1 cellular context compared by ENCODE assay signal in the genomic region with DNA sequence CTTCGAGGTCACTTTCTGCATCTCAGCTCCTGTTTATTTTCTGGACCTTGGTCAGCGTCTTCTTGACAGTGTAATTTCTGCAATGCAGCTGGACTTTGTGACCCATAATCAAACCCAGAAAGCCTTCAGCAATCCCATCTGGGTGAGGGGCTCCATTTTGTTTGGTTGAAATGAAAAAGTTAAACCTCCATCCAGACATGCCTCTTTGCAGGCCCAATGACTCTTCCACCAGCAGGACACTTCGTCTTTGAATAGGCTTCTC.
A peak's percentile ranks its signal among the peaks of the same experiment; 100 is the strongest.
TF ChIP-seq lines count a peak whose summit lies in the region.

No MANE protein-coding gene starts in this region.

TF ChIP-seq in GM12878, 131 proteins besides CTCF, POLR2A, EP300 and RAD21:
- TF ChIP-seq, protein P1, sequence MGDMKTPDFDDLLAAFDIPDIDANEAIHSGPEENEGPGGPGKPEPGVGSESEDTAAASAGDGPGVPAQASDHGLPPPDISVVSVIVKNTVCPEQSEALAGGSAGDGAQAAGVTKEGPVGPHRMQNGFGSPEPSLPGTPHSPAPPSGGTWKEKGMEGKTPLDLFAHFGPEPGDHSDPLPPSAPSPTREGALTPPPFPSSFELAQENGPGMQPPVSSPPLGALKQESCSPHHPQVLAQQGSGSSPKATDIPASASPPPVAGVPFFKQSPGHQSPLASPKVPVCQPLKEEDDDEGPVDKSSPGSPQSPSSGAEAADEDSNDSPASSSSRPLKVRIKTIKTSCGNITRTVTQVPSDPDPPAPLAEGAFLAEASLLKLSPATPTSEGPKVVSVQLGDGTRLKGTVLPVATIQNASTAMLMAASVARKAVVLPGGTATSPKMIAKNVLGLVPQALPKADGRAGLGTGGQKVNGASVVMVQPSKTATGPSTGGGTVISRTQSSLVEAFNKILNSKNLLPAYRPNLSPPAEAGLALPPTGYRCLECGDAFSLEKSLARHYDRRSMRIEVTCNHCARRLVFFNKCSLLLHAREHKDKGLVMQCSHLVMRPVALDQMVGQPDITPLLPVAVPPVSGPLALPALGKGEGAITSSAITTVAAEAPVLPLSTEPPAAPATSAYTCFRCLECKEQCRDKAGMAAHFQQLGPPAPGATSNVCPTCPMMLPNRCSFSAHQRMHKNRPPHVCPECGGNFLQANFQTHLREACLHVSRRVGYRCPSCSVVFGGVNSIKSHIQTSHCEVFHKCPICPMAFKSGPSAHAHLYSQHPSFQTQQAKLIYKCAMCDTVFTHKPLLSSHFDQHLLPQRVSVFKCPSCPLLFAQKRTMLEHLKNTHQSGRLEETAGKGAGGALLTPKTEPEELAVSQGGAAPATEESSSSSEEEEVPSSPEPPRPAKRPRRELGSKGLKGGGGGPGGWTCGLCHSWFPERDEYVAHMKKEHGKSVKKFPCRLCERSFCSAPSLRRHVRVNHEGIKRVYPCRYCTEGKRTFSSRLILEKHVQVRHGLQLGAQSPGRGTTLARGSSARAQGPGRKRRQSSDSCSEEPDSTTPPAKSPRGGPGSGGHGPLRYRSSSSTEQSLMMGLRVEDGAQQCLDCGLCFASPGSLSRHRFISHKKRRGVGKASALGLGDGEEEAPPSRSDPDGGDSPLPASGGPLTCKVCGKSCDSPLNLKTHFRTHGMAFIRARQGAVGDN (IDR thresholded peaks at IDR 0.05) = peak; percentile 62; the same call in 1 of the 2 replicates
- TF ChIP-seq REST (IDR thresholded peaks at IDR 0.05; ENCODE audit: low read depth, low read length) (peak; percentile 57; the same call in 1 of the 2 replicates), MTA3 (IDR thresholded peaks at IDR 0.05; ENCODE audit: borderline replicate concordance, low read length) (no peak), TCF7 (IDR thresholded peaks at IDR 0.05; ENCODE audit: borderline replicate concordance) (no peak), NR2F1 (conservative IDR thresholded peaks at IDR 0.05) (no peak), SRF (IDR thresholded peaks at IDR 0.05; ENCODE audit: low read depth in 2 of 2, low read length in 2 of 2) (no peak), MYB (IDR thresholded peaks at IDR 0.05; ENCODE audit: borderline replicate concordance, low read depth, low read length) (no peak), NFYA (IDR thresholded peaks at IDR 0.05; ENCODE audit: borderline replicate concordance, low read depth, low read length) (no peak), CREB1 (IDR thresholded peaks at IDR 0.05; ENCODE audit: low read depth) (no peak), EGR1 (IDR thresholded peaks at IDR 0.05; ENCODE audit: borderline replicate concordance in 1 of 2, low read depth in 2 of 2, low read length in 2 of 2) (no peak), PAX8 (IDR thresholded peaks at IDR 0.05) (no peak), PML (IDR thresholded peaks at IDR 0.05; ENCODE audit: low read length) (no peak), ZNF217 (IDR thresholded peaks at IDR 0.05) (no peak)
- TF ChIP-seq, protein P2, sequence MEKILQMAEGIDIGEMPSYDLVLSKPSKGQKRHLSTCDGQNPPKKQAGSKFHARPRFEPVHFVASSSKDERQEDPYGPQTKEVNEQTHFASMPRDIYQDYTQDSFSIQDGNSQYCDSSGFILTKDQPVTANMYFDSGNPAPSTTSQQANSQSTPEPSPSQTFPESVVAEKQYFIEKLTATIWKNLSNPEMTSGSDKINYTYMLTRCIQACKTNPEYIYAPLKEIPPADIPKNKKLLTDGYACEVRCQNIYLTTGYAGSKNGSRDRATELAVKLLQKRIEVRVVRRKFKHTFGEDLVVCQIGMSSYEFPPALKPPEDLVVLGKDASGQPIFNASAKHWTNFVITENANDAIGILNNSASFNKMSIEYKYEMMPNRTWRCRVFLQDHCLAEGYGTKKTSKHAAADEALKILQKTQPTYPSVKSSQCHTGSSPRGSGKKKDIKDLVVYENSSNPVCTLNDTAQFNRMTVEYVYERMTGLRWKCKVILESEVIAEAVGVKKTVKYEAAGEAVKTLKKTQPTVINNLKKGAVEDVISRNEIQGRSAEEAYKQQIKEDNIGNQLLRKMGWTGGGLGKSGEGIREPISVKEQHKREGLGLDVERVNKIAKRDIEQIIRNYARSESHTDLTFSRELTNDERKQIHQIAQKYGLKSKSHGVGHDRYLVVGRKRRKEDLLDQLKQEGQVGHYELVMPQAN (conservative IDR thresholded peaks at IDR 0.05) = no peak
